In the genomic region with DNA sequence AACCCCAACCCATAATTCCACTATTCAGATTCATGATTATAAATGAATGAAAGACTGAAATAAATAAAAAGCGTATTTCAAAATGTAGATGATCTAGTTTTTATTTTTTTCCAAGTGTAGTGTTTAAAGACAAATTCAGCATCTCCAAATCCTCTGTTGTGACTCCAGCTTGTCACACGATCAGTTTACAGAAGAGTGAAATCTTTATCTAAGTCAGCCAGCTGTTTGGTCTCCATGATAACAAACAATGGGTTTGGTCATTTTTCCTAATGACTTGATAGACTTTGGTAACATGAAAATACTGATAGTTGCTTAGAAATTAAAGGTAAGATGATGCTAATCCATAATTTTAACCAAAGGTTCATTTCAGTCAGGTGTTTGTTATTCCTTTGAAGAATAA, we compare ENCODE assay signal across 21 cellular contexts.
"Had no signal": no experiment of that assay in that cellular context is flagged by ENCODE, and none has a peak within 500 bp of the region (broad histone marks: within the 10 kb centered on the region; RNA-seq: fewer than 3 reads in every experiment).

No MANE protein-coding gene starts in this region.

- DNase-seq: activated B cell treated with CpG ODN at 0.5 μM for 24 hours; activated CD4-positive, alpha-beta T cell treated with anti-CD3 and anti-CD28 coated beads for 36 hours; activated CD4-positive, alpha-beta T cell treated with anti-CD3 and anti-CD28 coated beads, Interleukin-2, amount 50 U/mL, for 4 hours; activated CD8-positive, alpha-beta memory T cell treated with anti-CD3 and anti-CD28 coated beads for 24 hours; activated CD8-positive, alpha-beta memory T cell treated with anti-CD3 and anti-CD28 coated beads, Interleukin-2, amount 50 U/mL, for 4 hours; activated T-cell treated with anti-CD3 and anti-CD28 coated beads, Interleukin-2, amount 50 U/mL, for 24 hours; central memory CD4-positive, alpha-beta T cell; glutamatergic neuron; hippocampal formation; mucosa of descending colon; nephron progenitor cell; pancreas; psoas muscle; spleen; stimulated activated CD4-positive, alpha-beta T cell treated with anti-CD3 and anti-CD28 coated beads, Interleukin-4, amount 100 ng/mL, for 1 hour; testis had no signal

- H3K36me3 Mint-ChIP-seq: activated naive CD4-positive, alpha-beta T cell treated with anti-CD3 and anti-CD28 coated beads, Interleukin-2, amount 50 U/mL, for 72 hours; memory B cell; type B pancreatic cell had no signal

- H3K4me1 Mint-ChIP-seq: activated B cell treated with CpG ODN at 0.5 μM for 24 hours; activated T-helper 17 cell treated with anti-CD3 and anti-CD28 coated beads, Interleukin-2, amount 50 U/mL, for 72 hours; memory B cell had no signal

- H3K27ac Mint-ChIP-seq: activated B cell treated with CpG ODN at 0.5 μM for 24 hours; activated CD4-positive, alpha-beta T cell treated with anti-CD3 and anti-CD28 coated beads for 36 hours; activated naive CD4-positive, alpha-beta T cell treated with anti-CD3 and anti-CD28 coated beads, Interleukin-2, amount 50 U/mL, for 72 hours; activated T-cell treated with anti-CD3 and anti-CD28 coated beads, Interleukin-2, amount 50 U/mL, for 24 hours; activated T-helper 17 cell treated with anti-CD3 and anti-CD28 coated beads, Interleukin-2, amount 50 U/mL, for 72 hours; memory B cell; nephron progenitor cell; T-helper 2 cell treated with Interferon-gamma antibody and Interleukin-4, amounts not matched to agents 5 μg/mL and 100 μg/mL, for 36 hours; type B pancreatic cell had no signal

- H3K27me3 Mint-ChIP-seq: activated CD4-positive, alpha-beta T cell treated with anti-CD3 and anti-CD28 coated beads for 36 hours; activated T-cell treated with anti-CD3 and anti-CD28 coated beads, Interleukin-2, amount 50 U/mL, for 24 hours; activated T-helper 17 cell treated with anti-CD3 and anti-CD28 coated beads, Interleukin-2, amount 50 U/mL, for 72 hours had no signal

- H3K9me3 Mint-ChIP-seq: activated B cell treated with CpG ODN at 0.5 μM for 24 hours; activated naive CD4-positive, alpha-beta T cell treated with anti-CD3 and anti-CD28 coated beads, Interleukin-2, amount 50 U/mL, for 72 hours; activated T-cell treated with anti-CD3 and anti-CD28 coated beads, Interleukin-2, amount 50 U/mL, for 24 hours; activated T-helper 17 cell treated with anti-CD3 and anti-CD28 coated beads, Interleukin-2, amount 50 U/mL, for 72 hours; memory B cell; nephron progenitor cell; T-helper 2 cell treated with Interferon-gamma antibody and Interleukin-4, amounts not matched to agents 5 μg/mL and 100 μg/mL, for 36 hours had no signal

- H3K4me3 Mint-ChIP-seq: activated B cell treated with CpG ODN at 0.5 μM for 24 hours; activated CD4-positive, alpha-beta T cell treated with anti-CD3 and anti-CD28 coated beads for 36 hours; activated T-cell treated with anti-CD3 and anti-CD28 coated beads, Interleukin-2, amount 50 U/mL, for 24 hours; activated T-helper 17 cell treated with anti-CD3 and anti-CD28 coated beads, Interleukin-2, amount 50 U/mL, for 72 hours; memory B cell; nephron progenitor cell; T-helper 2 cell treated with Interferon-gamma antibody and Interleukin-4, amounts not matched to agents 5 μg/mL and 100 μg/mL, for 36 hours; type B pancreatic cell had no signal
